ENCODE assay signal across 9 cellular contexts in the genomic region with DNA sequence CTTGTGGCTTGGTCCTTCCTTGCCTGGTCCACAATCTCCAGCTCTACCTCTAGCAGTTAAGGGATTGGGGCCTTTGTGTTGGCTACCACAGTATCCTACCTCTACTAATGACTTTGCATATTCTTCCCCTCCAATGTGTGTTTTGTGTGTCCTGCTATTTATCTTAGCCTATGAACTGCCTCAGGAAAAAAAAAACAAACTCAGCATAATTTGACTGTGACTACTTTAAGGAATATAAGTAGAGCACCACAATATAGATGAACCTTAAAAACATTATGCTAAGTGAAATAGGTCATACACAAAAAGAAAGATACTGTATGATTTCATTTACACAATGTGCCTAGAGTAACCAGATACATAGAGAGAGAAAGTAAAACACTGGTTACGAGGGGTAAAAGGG.
"Had no signal": no experiment of that assay in that cellular context is flagged by ENCODE, and none has a peak within 500 bp of the region (broad histone marks: within the 10 kb centered on the region; RNA-seq: fewer than 3 reads in every experiment).

No MANE protein-coding gene starts in this region.

- H3K4me2 ChIP-seq: GM23338 had no signal

- H3K27ac ChIP-seq: HL-60 had no signal

- H3K4me1 Mint-ChIP-seq: GM23338, IgD-negative memory B cell had no signal

- FAIRE-seq: H1, H54 had no signal

- DNase-seq: H9, HCEC 1CT, HFFc6, KG1 had no signal

- H3K27ac Mint-ChIP-seq: GM23338, H9, HFFc6, IgD-negative memory B cell had no signal

- ATAC-seq: GM23338 had no signal

- H3K4me3 Mint-ChIP-seq: GM23338, H9, HFFc6, IgD-negative memory B cell had no signal

- H3K9me3 Mint-ChIP-seq: GM23338, H9, HFFc6 had no signal

- H3K36me3 Mint-ChIP-seq: IgD-negative memory B cell had no signal

- H3K4me3 ChIP-seq: GM23338 had no signal

- H2AFZ ChIP-seq: GM23338 had no signal

- H3K27me3 Mint-ChIP-seq: IgD-negative memory B cell had no signal
